In genomic region chr2:206983156-206983875, GRCh38 we compare ENCODE assay signal across 16 cellular contexts. TPM values are rescaled to one million over a fixed set of nuclear protein-coding genes. Genes with fewer than 3 reads are reported as not detected.
DNase-seq lines count a peak whose midpoint lies in the region; ATAC-seq lines count a peak whose summit lies in the region.
"Had no signal": no experiment of that assay in that cellular context is flagged by ENCODE, and none has a peak within 500 bp of the region (broad histone marks: within the 10 kb centered on the region; RNA-seq: fewer than 3 reads in every experiment).

No MANE protein-coding gene starts in this region.

- H3K36me3 ChIP-seq in muscle layer of duodenum (ENCODE audit: control insufficient read depth in 1 of 2, insufficient read depth in 2 of 2, low read length in 2 of 2): no peaks in the 10 kb centered on the region

- no peaks in the 10 kb centered on the region for H3K9me3 ChIP-seq in muscle layer of duodenum (ENCODE audit: control insufficient read depth in 1 of 2, low read length in 2 of 2)

- H3K27me3 ChIP-seq in muscle layer of duodenum (ENCODE audit: low read depth, low read length): no peaks in the 10 kb centered on the region

- H3K4me1 Mint-ChIP-seq in immature natural killer cell: peaks cover 22 to 30% of the 10 kb centered on the region in 2 donors
- peaks cover 33% of the 10 kb centered on the region for H3K4me1 Mint-ChIP-seq in activated T-cell treated with anti-CD3 and anti-CD28 coated beads, Interleukin-2, amount 50 U/mL, for 72 hours (ENCODE audit: low read depth)

- peaks cover 5 to 9% of the 10 kb centered on the region in 2 donors for H3K4me1 ChIP-seq in muscle layer of duodenum (ENCODE audit: control insufficient read depth in 1 of 2, insufficient read depth in 2 of 2, low read length in 2 of 2)

- no peaks in the 10 kb centered on the region for H3K9me3 Mint-ChIP-seq in immature natural killer cell
- peaks cover 0 to 2% of the 10 kb centered on the region in 2 donors for H3K9me3 Mint-ChIP-seq in activated T-cell treated with anti-CD3 and anti-CD28 coated beads, Interleukin-2, amount 50 U/mL, for 72 hours

- no peak overlapping the region for H3K4me3 ChIP-seq in muscle layer of duodenum (ENCODE audit: low read depth in 1 of 2, low read length in 2 of 2)
- H3K4me3 ChIP-seq: coronary artery had no signal

- DNase-seq in Ammon's horn (ENCODE audit: low spot score) (peak; percentile 28), LHCN-M2 (ENCODE audit: low read depth) (peak; percentile 31), cerebellum (ENCODE audit: low spot score) (peak; percentile 49), immature natural killer cell (no peak), SHP77 treated with DMSO at 0.1 percent for 48 hours (lab: John Stamatoyannopoulos, UW) (no peak)
- DNase-seq in activated T-cell treated with anti-CD3 and anti-CD28 coated beads, Interleukin-2, amount 50 U/mL, for 72 hours: no peak
- DNase-seq: activated T-cell treated with anti-CD3 and anti-CD28 coated beads for 4 hours, H7, NCI-H146, NCI-H524 had no signal

- H3K27me3 Mint-ChIP-seq in immature natural killer cell (ENCODE audit: low read depth in 3 of 3): peaks cover 1 to 4% (median 3%) of the 10 kb centered on the region in 3 donors
- H3K27me3 Mint-ChIP-seq in activated T-cell treated with anti-CD3 and anti-CD28 coated beads, Interleukin-2, amount 50 U/mL, for 72 hours (ENCODE audit: low read depth): peaks cover 7% of the 10 kb centered on the region

- peak overlapping the region in 2 of 5 donors; percentile 8 to 9 for H3K4me3 Mint-ChIP-seq in immature natural killer cell
- no peak overlapping the region for H3K4me3 Mint-ChIP-seq in activated T-cell treated with anti-CD3 and anti-CD28 coated beads, Interleukin-2, amount 50 U/mL, for 72 hours

- peak overlapping the region; percentile 16 for H3K27ac ChIP-seq in muscle layer of duodenum (ENCODE audit: low read length)
- H3K27ac ChIP-seq: coronary artery had no signal

- H3K36me3 Mint-ChIP-seq in immature natural killer cell: peaks cover 0 to 4% (median 0%) of the 10 kb centered on the region in 3 donors
- H3K36me3 Mint-ChIP-seq in activated T-cell treated with anti-CD3 and anti-CD28 coated beads, Interleukin-2, amount 50 U/mL, for 72 hours (ENCODE audit: insufficient read depth in 2 of 2): peaks cover 0 to 1% of the 10 kb centered on the region in 2 donors

- no peak for ATAC-seq in GM19351 (IDR thresholded peaks at IDR 0.05; ENCODE audit: unreplicated experiment)
- ATAC-seq in activated T-cell treated with anti-CD3 and anti-CD28 coated beads, Interleukin-2, amount 50 U/mL, for 72 hours (replicated peaks in 1 of 2): no peak

- peak overlapping the region in 1 of 6 donors; percentile 15 for H3K27ac Mint-ChIP-seq in immature natural killer cell
- no peak overlapping the region for H3K27ac Mint-ChIP-seq in activated T-cell treated with anti-CD3 and anti-CD28 coated beads, Interleukin-2, amount 50 U/mL, for 72 hours

RNA-seq across cellular contexts. Expression of gene CPO, which starts 44.0 kb away (rescaled TPM):
- not detected in 2 replicates for total RNA-seq in LHCN-M2 (2014; rRNA removed)
- not detected for polyA plus RNA-seq in LHCN-M2 (2012)
- total RNA-seq in cerebellum: not detected
- polyA plus RNA-seq in immature natural killer cell: not detected
- under 1 TPM in 1 of 2 donors, not detected in 1; 0.21 TPM for total RNA-seq in activated T-cell treated with anti-CD3 and anti-CD28 coated beads, Interleukin-2, amount 50 U/mL, for 72 hours
- total RNA-seq: epithelial cell of proximal tubule; lung microvascular endothelial cell; T-helper 1 cell treated with Interleukin-12 subunit alpha and Interleukin-12 subunit beta and Interleukin-4 antibody, amounts not matched to agents 30 ng/mL and 1 ng/mL, for 36 hours had no signal

Comparison
In these comparisons a context has a peak if more than half of its experiments do, and no peak if none do; other contexts are left out.
1. DNase-seq: peak in Ammon's horn (single experiment), LHCN-M2 (single experiment) and cerebellum (single experiment); none in immature natural killer cell (0 of 3), SHP77 treated with DMSO at 0.1 percent for 48 hours (single experiment) and activated T-cell treated with anti-CD3 and anti-CD28 coated beads, Interleukin-2, amount 50 U/mL, for 72 hours (0 of 2).